13 cellular contexts compared by ENCODE assay signal in the genomic region with DNA sequence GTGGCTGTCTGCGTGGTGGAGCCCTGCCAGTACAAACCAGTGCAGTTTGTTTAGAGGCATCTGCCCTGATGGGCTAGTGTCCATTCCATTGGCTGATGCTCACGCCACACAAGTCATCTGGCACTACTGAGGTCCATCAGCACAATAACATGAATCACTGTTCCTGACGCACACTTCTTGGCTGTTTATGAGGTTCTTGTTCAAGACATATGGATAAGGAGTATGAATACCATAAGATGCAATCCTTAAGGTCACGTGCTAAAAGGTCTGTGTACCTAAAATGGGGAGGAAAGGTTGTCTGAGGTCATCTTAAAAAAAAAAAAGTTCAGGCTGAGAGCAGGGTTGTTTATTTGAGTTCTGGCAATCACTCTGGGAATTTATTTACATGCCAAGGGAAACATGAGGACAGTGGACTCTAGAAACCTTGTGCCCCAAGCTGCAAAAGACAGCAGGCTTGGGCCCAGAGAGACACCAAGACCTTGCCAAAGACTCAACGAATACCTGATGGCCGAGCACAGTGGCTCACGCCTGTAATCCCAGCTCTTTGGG. TPM values are rescaled to one million over a fixed set of nuclear protein-coding genes. Genes with fewer than 3 reads are reported as not detected.
A peak's percentile ranks its signal among the peaks of the same experiment; 100 is the strongest.
DNase-seq lines count a peak whose midpoint lies in the region; ATAC-seq, FAIRE-seq and TF ChIP-seq lines count a peak whose summit lies in the region.
"Had no signal": no experiment of that assay in that cellular context is flagged by ENCODE, and none has a peak within 500 bp of the region (broad histone marks: within the 10 kb centered on the region; RNA-seq: fewer than 3 reads in every experiment).

No MANE protein-coding gene starts in this region.

- H3K4me3 ChIP-seq in A549 (no peak overlapping the region), right atrium auricular region (no peak overlapping the region), WERI-Rb-1 (ENCODE audit: low read depth, low read length) (no peak overlapping the region)
- H3K4me3 ChIP-seq: left lung had no signal

- 50% methylated on average over 7 of the region's 7 CpGs for WGBS in A549 (ENCODE audit: missing lambda C conversion rate)

- H3K27ac ChIP-seq in A549, result peak overlapping the region; percentile 69 to 71
- no peak overlapping the region for H3K27ac ChIP-seq in right atrium auricular region
- no peak overlapping the region for H3K27ac ChIP-seq in WERI-Rb-1
- H3K27ac ChIP-seq: left lung, neutrophil had no signal

- no peak for TF ChIP-seq POLR2A in A549 (IDR thresholded peaks at IDR 0.05; ENCODE audit: low read length)

- peak overlapping the region; percentile 33 for H3K4me2 ChIP-seq in A549

- no peak for TF ChIP-seq CTCF in A549 (IDR thresholded peaks at IDR 0.05)
- TF ChIP-seq CTCF in right atrium auricular region (IDR thresholded peaks at IDR 0.05), result no peak
- TF ChIP-seq CTCF in WERI-Rb-1 (IDR thresholded peaks at IDR 0.05; ENCODE audit: low read depth, low read length), result no peak

- H3K27me3 ChIP-seq in right atrium auricular region, result no peaks in the 10 kb centered on the region
- H3K27me3 ChIP-seq in WERI-Rb-1 (ENCODE audit: insufficient read depth, low read depth, severe bottlenecking), result no peaks in the 10 kb centered on the region
- H3K27me3 ChIP-seq: left lung, neutrophil had no signal

- FAIRE-seq in A549 (lab: Jason Lieb, UNC), result no peak

- H3K36me3 ChIP-seq in right atrium auricular region, result no peaks in the 10 kb centered on the region
- no peaks in the 10 kb centered on the region for H3K36me3 ChIP-seq in WERI-Rb-1
- H3K36me3 ChIP-seq: left lung, neutrophil had no signal

- POLR2A ChIA-PET in A549 (lab: Yijun Ruan, JAX), result no interaction called here

- H3K9me3 ChIP-seq in A549 (peaks cover 9% of the 10 kb centered on the region; the same call in 2 of the 3 replicates), right atrium auricular region (no peaks in the 10 kb centered on the region), WERI-Rb-1 (ENCODE audit: severe bottlenecking) (no peaks in the 10 kb centered on the region)
- H3K9me3 ChIP-seq: left lung, neutrophil had no signal

- TF ChIP-seq EP300 in A549 (IDR thresholded peaks at IDR 0.05), result peak; percentile 62 to 79; a peak in 2 of 5 replicates

- DNase-seq in A549 (ENCODE audit: low read depth in 1 of 2, low spot score in 1 of 2) (peak; percentile 52 to 95), H4 (ENCODE audit: low spot score) (peak; percentile 74), amniotic epithelial cell (ENCODE audit: low read depth) (peak; percentile 87), right atrium auricular region (ENCODE audit: low spot score) (peak; percentile 67), G401 (ENCODE audit: low spot score) (no peak), WERI-Rb-1 (no peak)
- DNase-seq in activated CD4-positive, CD25-positive, alpha-beta regulatory T cell (lab: John Stamatoyannopoulos, UW), result no peak
- DNase-seq in stimulated activated CD4-positive, alpha-beta T cell treated with anti-CD3 and anti-CD28 coated beads, Interleukin-1b, Interleukin-23, amount 100 ng/mL, for 48 hours, result no peak
- DNase-seq: activated T-cell treated with anti-CD3 and anti-CD28 coated beads, Interleukin-2, amount 50 U/mL, for 48 hours; left lung; NCI-H1694 treated with DMSO at 0.1 percent for 48 hours; stimulated activated CD8-positive, alpha-beta memory T cell treated with anti-CD3 and anti-CD28 coated beads, Interleukin-4, amount 100 ng/mL, for 48 hours had no signal

- no peak; a peak in 3 of 5 replicates for TF ChIP-seq RAD21 in A549 (conservative IDR thresholded peaks at IDR 0.05 in 1 of 2, IDR thresholded peaks at IDR 0.05 in 1 of 2)

- in situ Hi-C loops in G401 (cut with HindIII; ENCODE audit: low sequenced_read_pairs), result no loop called here

- CTCF ChIA-PET in A549 (lab: Yijun Ruan, JAX), result interaction anchor here (0.7 to 1.0 kb wide), 2 partner anchors 9 to 35 kb away, joined by 3 read pairs; no protein-coding TSS in a partner anchor

- peaks cover 19% of the 10 kb centered on the region for H3K4me1 ChIP-seq in A549
- no peaks in the 10 kb centered on the region for H3K4me1 ChIP-seq in right atrium auricular region
- H3K4me1 ChIP-seq: left lung had no signal

- peak; percentile 95 to 97 for ATAC-seq in A549
- ATAC-seq: left lung had no signal

TF ChIP-seq in A549, 52 proteins besides CTCF, POLR2A, EP300 and RAD21 (continues in another document):
- TF ChIP-seq EHF (CRISPR knock-in tag; IDR thresholded peaks at IDR 0.05) (no peak), ZFP36 (IDR thresholded peaks at IDR 0.05; ENCODE audit: borderline replicate concordance, partially characterized antibody) (peak; percentile 32), SREBF2 (IDR thresholded peaks at IDR 0.05) (no peak), HOXB13 (CRISPR knock-in tag; IDR thresholded peaks at IDR 0.05; ENCODE audit: low read depth) (no peak), RARB (CRISPR knock-in tag; IDR thresholded peaks at IDR 0.05) (peak; percentile 83; the same call in 1 of the 2 replicates), NFE2L2 (conservative IDR thresholded peaks at IDR 0.05; ENCODE audit: low read length) (no peak), FOXS1 (CRISPR knock-in tag; IDR thresholded peaks at IDR 0.05) (0 out of 2 replicates have a peak, but pooled peaks have one; percentile 9), JUNB (IDR thresholded peaks at IDR 0.05) (peak; percentile 81), FOSB (CRISPR knock-in tag; IDR thresholded peaks at IDR 0.05) (no peak), ZNF302 (CRISPR knock-in tag; IDR thresholded peaks at IDR 0.05) (no peak), CBX2 (IDR thresholded peaks at IDR 0.05; ENCODE audit: borderline replicate concordance, low read depth) (no peak), GATA3 (IDR thresholded peaks at IDR 0.05; ENCODE audit: borderline replicate concordance) (peak; percentile 75), PHF8 (IDR thresholded peaks at IDR 0.05; ENCODE audit: borderline replicate concordance, low read depth) (no peak), CHD4 (IDR thresholded peaks at IDR 0.05; ENCODE audit: borderline replicate concordance) (no peak), HDAC2 (IDR thresholded peaks at IDR 0.05) (no peak), KDM5A (IDR thresholded peaks at IDR 0.05) (no peak), E2F6 (IDR thresholded peaks at IDR 0.05; ENCODE audit: borderline replicate concordance, low read depth) (no peak), ZC3H11A (IDR thresholded peaks at IDR 0.05) (no peak), ESRRA (IDR thresholded peaks at IDR 0.05; ENCODE audit: borderline replicate concordance, low read length) (no peak), HOXB5 (CRISPR knock-in tag; IDR thresholded peaks at IDR 0.05) (0 out of 2 replicates have a peak, but pooled peaks have one; percentile 59), MYC (IDR thresholded peaks at IDR 0.05; ENCODE audit: borderline replicate concordance, low read length) (no peak), RCOR1 (IDR thresholded peaks at IDR 0.05; ENCODE audit: low read depth, low read length) (no peak), RNF2 (IDR thresholded peaks at IDR 0.05; ENCODE audit: borderline replicate concordance, low read depth) (no peak)
- TF ChIP-seq, protein P1, sequence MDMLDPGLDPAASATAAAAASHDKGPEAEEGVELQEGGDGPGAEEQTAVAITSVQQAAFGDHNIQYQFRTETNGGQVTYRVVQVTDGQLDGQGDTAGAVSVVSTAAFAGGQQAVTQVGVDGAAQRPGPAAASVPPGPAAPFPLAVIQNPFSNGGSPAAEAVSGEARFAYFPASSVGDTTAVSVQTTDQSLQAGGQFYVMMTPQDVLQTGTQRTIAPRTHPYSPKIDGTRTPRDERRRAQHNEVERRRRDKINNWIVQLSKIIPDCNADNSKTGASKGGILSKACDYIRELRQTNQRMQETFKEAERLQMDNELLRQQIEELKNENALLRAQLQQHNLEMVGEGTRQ (IDR thresholded peaks at IDR 0.05), result peak; percentile 83
- TF ChIP-seq, protein P2, sequence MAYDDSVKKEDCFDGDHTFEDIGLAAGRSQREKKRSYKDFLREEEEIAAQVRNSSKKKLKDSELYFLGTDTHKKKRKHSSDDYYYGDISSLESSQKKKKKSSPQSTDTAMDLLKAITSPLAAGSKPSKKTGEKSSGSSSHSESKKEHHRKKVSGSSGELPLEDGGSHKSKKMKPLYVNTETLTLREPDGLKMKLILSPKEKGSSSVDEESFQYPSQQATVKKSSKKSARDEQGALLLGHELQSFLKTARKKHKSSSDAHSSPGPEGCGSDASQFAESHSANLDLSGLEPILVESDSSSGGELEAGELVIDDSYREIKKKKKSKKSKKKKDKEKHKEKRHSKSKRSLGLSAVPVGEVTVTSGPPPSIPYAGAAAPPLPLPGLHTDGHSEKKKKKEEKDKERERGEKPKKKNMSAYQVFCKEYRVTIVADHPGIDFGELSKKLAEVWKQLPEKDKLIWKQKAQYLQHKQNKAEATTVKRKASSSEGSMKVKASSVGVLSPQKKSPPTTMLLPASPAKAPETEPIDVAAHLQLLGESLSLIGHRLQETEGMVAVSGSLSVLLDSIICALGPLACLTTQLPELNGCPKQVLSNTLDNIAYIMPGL (CRISPR knock-in tag; IDR thresholded peaks at IDR 0.05; ENCODE audit: borderline replicate concordance), result no peak
- TF ChIP-seq, protein P3, sequence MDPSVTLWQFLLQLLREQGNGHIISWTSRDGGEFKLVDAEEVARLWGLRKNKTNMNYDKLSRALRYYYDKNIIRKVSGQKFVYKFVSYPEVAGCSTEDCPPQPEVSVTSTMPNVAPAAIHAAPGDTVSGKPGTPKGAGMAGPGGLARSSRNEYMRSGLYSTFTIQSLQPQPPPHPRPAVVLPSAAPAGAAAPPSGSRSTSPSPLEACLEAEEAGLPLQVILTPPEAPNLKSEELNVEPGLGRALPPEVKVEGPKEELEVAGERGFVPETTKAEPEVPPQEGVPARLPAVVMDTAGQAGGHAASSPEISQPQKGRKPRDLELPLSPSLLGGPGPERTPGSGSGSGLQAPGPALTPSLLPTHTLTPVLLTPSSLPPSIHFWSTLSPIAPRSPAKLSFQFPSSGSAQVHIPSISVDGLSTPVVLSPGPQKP (IDR thresholded peaks at IDR 0.05; ENCODE audit: low read depth, low read length), result no peak

RNA-seq across cellular contexts. Expression of gene SHLD1, which starts 54.1 kb away (rescaled TPM):
- 17.4 and 18.4 TPM in 2 replicates for polyA plus RNA-seq in A549 (2011; rRNA removed)
- 5.6 TPM in 2 replicates for polyA plus RNA-seq in A549 (2012; cell fraction: cytosol; rRNA removed)
- 2.2 and 3.3 TPM in 2 replicates for polyA plus RNA-seq in A549 (2012; cell fraction: nucleus; rRNA removed)
- 6.1 to 7.3 TPM (median 6.5 TPM) in 3 replicates for polyA plus RNA-seq in A549 (2017; fragmentation: RNase III; extraction: RNeasy Plus Mini Kit Qiagen cat#74134 plus additional on column Dnase treatment)
- 7.9 and 8.9 TPM in 2 replicates for polyA minus RNA-seq in A549 (2011; rRNA and poly(A)+ RNA removed)
- 4.3 and 6.3 TPM in 2 replicates for total RNA-seq in H4 (2014; rRNA removed; shearing (Covaris generic))
- 1 to 10 TPM; 4.7 to 9.6 TPM for total RNA-seq in right atrium auricular region
- total RNA-seq in G401 (2014; rRNA removed; shearing (Covaris generic)), result 1.4 and 3.2 TPM in 2 replicates

Comparison
In these comparisons a context has a peak if more than half of its experiments do, and no peak if none do; other contexts are left out.
1. DNase-seq: peak in A549 (2 of 2), H4 (single experiment), amniotic epithelial cell (single experiment) and right atrium auricular region (single experiment); none in activated CD4-positive, CD25-positive, alpha-beta regulatory T cell (0 of 4), G401 (single experiment), stimulated activated CD4-positive, alpha-beta T cell treated with anti-CD3 and anti-CD28 coated beads, Interleukin-1b, Interleukin-23, amount 100 ng/mL, for 48 hours (single experiment) and WERI-Rb-1 (single experiment).
2. H3K27ac ChIP-seq: peak in A549 (2 of 2); none in right atrium auricular region (0 of 2) and WERI-Rb-1 (single experiment).